Comparison of ENCODE assay signal across 21 cellular contexts in genomic region chr4:73586040-73586439, GRCh38. TPM values are rescaled to one million over a fixed set of nuclear protein-coding genes. Genes with fewer than 3 reads are reported as not detected.
DNase-seq lines count a peak whose midpoint lies in the region; ATAC-seq and TF ChIP-seq lines count a peak whose summit lies in the region.
"Had no signal": no experiment of that assay in that cellular context is flagged by ENCODE, and none has a peak within 500 bp of the region (broad histone marks: within the 10 kb centered on the region; RNA-seq: fewer than 3 reads in every experiment).

No MANE protein-coding gene starts in this region.

- no peaks in the 10 kb centered on the region for H3K36me3 ChIP-seq in PC-3 (ENCODE audit: low read depth, low read length)
- H3K36me3 ChIP-seq: BE2C; BLaER1 treated with 17β-estradiol and CSF1 and Interleukin-3, amounts not matched to agents 10 nM and 100 nM had no signal

- no peaks in the 10 kb centered on the region for H3K27me3 ChIP-seq in PC-3 (ENCODE audit: low read length)
- H3K27me3 ChIP-seq: BE2C had no signal

- ATAC-seq in PC-3: peak; percentile 52
- ATAC-seq in HG03025 (IDR thresholded peaks at IDR 0.05; ENCODE audit: low FRiP score, unreplicated experiment): no peak
- ATAC-seq: HCT116 had no signal

- H3K4me1 ChIP-seq in PC-3 (ENCODE audit: insufficient read depth, low read length): peaks cover 28% of the 10 kb centered on the region
- H3K4me1 ChIP-seq: BE2C had no signal

- H4K20me1 ChIP-seq in PC-3 (ENCODE audit: low read length): no peaks in the 10 kb centered on the region
- H4K20me1 ChIP-seq: BLaER1 treated with 17β-estradiol and CSF1 and Interleukin-3, amounts not matched to agents 10 nM and 100 nM had no signal

- no peak for TF ChIP-seq CTCF in PC-3 (conservative IDR thresholded peaks at IDR 0.05; ENCODE audit: low read depth, low read length)

- intact Hi-C loops in PC-3 (cut with micrococcal nuclease): loop anchor here (5.0 kb wide), 1 partner anchor 64 kb away; no protein-coding TSS in a partner anchor

- H3K79me2 ChIP-seq in PC-3 (ENCODE audit: low read length): no peaks in the 10 kb centered on the region

- CTCF ChIA-PET in PC-3 (lab: Charles Lee): interaction anchor here (0.5 kb wide), 1 partner anchor 548 kb away, joined by 4 read pairs; no protein-coding TSS in a partner anchor

- no peaks in the 10 kb centered on the region for H3K9me3 ChIP-seq in PC-3 (ENCODE audit: low read length)
- H3K9me3 ChIP-seq: BE2C; BLaER1 treated with 17β-estradiol and CSF1 and Interleukin-3, amounts not matched to agents 10 nM and 100 nM had no signal

- H3K27ac ChIP-seq in PC-3 (ENCODE audit: low read length) (no peak overlapping the region), epithelial cell of prostate (peak overlapping the region; percentile 65)
- H3K27ac ChIP-seq: BLaER1 treated with 17β-estradiol and CSF1 and Interleukin-3, amounts not matched to agents 10 nM and 100 nM; GM23248 had no signal

- no peaks in the 10 kb centered on the region for H3K9me2 ChIP-seq in PC-3 (replicated peaks; ENCODE audit: low read length)

- no peak overlapping the region for H2AFZ ChIP-seq in PC-3 (ENCODE audit: low read length)
- H2AFZ ChIP-seq: GM23248 had no signal

- DNase-seq in HCEC 1CT (peak; percentile 4), PC-3 (peak; percentile 37), epithelial cell of prostate (ENCODE audit: low read depth, low spot score) (no peak), GM19240 (ENCODE audit: insufficient read length, low spot score) (no peak), mucosa of gallbladder (ENCODE audit: low spot score) (no peak), iPS-NIHi11 (ENCODE audit: low spot score) (no peak)
- DNase-seq: ACHN; AML-193; BE2C; CD4-positive, alpha-beta T cell; CD8-positive, alpha-beta memory T cell; DMS 273 treated with DMSO at 0.1 percent for 48 hours; DMS79; GF-D8; GM23248; H7 had no signal

- no peak overlapping the region for H3K9ac ChIP-seq in PC-3 (ENCODE audit: low read length)
- H3K9ac ChIP-seq: BLaER1 treated with 17β-estradiol and CSF1 and Interleukin-3, amounts not matched to agents 10 nM and 100 nM; GM23248 had no signal

- no peaks in the 10 kb centered on the region for H3F3A ChIP-seq in PC-3 (ENCODE audit: low read length, unreplicated experiment)

- no peak overlapping the region for H3K4me2 ChIP-seq in PC-3 (ENCODE audit: low read length)

- BruUV-seq in PC-3 (replicated peaks; lab: Mats Ljungman, UMichigan): no TSS peak

- H3K4me3 ChIP-seq in PC-3 (ENCODE audit: low read length): no peak overlapping the region
- H3K4me3 ChIP-seq: BLaER1 treated with 17β-estradiol and CSF1 and Interleukin-3, amounts not matched to agents 10 nM and 100 nM; GM23248 had no signal

- POLR2A ChIA-PET in PC-3 (lab: Charles Lee; ENCODE audit: unreplicated experiment): no interaction called here

RNA-seq across cellular contexts. Expression of gene RASSF6, which starts 34.2 kb away (rescaled TPM):
- total RNA-seq in PC-3 (2014; rRNA removed): 0.69 and 1.1 TPM in 2 replicates
- total RNA-seq in mucosa of gallbladder: 20.1 TPM
- total RNA-seq: CD8-positive, alpha-beta memory T cell; Daoy; G401; GM23248 had no signal

Comparison
In these comparisons a context has a peak if more than half of its experiments do, and no peak if none do; other contexts are left out.
1. DNase-seq: peak in HCEC 1CT (single experiment) and PC-3 (single experiment); none in epithelial cell of prostate (single experiment), GM19240 (single experiment), mucosa of gallbladder (single experiment) and iPS-NIHi11 (single experiment).
2. RNA of gene RASSF6, which starts 34.2 kb away (total RNA-seq): 20.1 TPM in mucosa of gallbladder (single experiment); 0.69 to 1.1 TPM in PC-3; every median in the first group is over 10 times any median in the second.